8 cellular contexts compared by ENCODE assay signal in the genomic region with DNA sequence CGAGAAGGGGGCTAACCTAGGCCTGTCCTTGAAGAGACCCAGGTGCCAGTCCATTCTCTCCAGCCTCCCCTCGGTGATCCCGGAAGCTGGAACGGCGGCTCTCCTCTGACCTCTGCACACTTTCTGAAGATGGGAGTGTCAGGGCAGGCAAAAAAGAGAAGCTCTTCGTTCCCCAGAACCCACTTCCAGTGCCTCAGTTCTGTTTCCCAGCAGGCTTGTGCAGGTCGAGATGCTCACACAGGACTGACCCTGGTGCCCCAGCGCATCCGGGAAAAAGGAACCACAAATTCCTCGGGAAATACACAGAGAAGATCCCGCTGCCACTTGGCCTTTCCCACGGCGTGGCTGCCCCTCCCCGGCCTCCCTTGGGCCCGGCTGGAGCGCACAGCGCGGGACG. TPM values are rescaled to one million over a fixed set of nuclear protein-coding genes. Genes with fewer than 3 reads are reported as not detected.
DNase-seq lines count a peak whose midpoint lies in the region; ATAC-seq lines count a peak whose summit lies in the region.

No MANE protein-coding gene starts in this region.

- POLR2A ChIA-PET in activated CD4-positive, alpha-beta memory T cell treated with anti-CD3 and anti-CD28 coated beads for 36 hours (lab: Charles Lee), result interaction anchor here (1.4 to 2.0 kb wide), 2 partner anchors 13 to 16 kb away, joined by 6 to 7 read pairs; a partner anchor contains a TSS

- H3K36me3 Mint-ChIP-seq in activated CD4-positive, alpha-beta memory T cell treated with anti-CD3 and anti-CD28 coated beads for 36 hours, result peaks cover 5% of the 10 kb centered on the region

- peak overlapping the region; percentile 54 to 84 (median 73) for H3K4me3 ChIP-seq in skin epidermis

- H3K27ac Mint-ChIP-seq in activated CD4-positive, alpha-beta memory T cell treated with anti-CD3 and anti-CD28 coated beads for 36 hours, result no peak overlapping the region

- H3K27ac ChIP-seq in skin epidermis, result peak overlapping the region; percentile 61 to 87 (median 82)

- H3K4me1 Mint-ChIP-seq in activated CD4-positive, alpha-beta memory T cell treated with anti-CD3 and anti-CD28 coated beads for 36 hours (ENCODE audit: low read depth), result peaks cover 12% of the 10 kb centered on the region

- CTCF ChIA-PET in activated CD4-positive, alpha-beta memory T cell treated with anti-CD3 and anti-CD28 coated beads for 36 hours (lab: Charles Lee), result interaction anchor here (1.2 to 1.3 kb wide), 2 partner anchors 22 to 31 kb away, joined by 3 read pairs; no protein-coding TSS in a partner anchor

- peak; percentile 4 for ATAC-seq in left ventricle myocardium superior
- no peak for ATAC-seq in GM18858 (IDR thresholded peaks at IDR 0.05; ENCODE audit: unreplicated experiment)

- no peaks in the 10 kb centered on the region for H3K9me3 Mint-ChIP-seq in activated CD4-positive, alpha-beta memory T cell treated with anti-CD3 and anti-CD28 coated beads for 36 hours

- peak; percentile 5 for DNase-seq in NOMO-1 treated with DMSO at 0.1 percent for 48 hours (lab: John Stamatoyannopoulos, UW; ENCODE audit: unreplicated experiment)
- DNase-seq in NOMO-1 treated with dmso at 0.1 percent for 144 hours (lab: John Stamatoyannopoulos, UW; ENCODE audit: unreplicated experiment), result no peak
- no peak for DNase-seq in activated CD4-positive, alpha-beta memory T cell treated with anti-CD3 and anti-CD28 coated beads for 36 hours
- no peak for DNase-seq in left ventricle myocardium superior
- no peak for DNase-seq in NCI-H82 treated with DMSO at 0.1 percent for 48 hours (lab: John Stamatoyannopoulos, UW; ENCODE audit: unreplicated experiment)
- no peak for DNase-seq in posterior vena cava (ENCODE audit: low spot score)

- no peaks in the 10 kb centered on the region for H3K27me3 Mint-ChIP-seq in activated CD4-positive, alpha-beta memory T cell treated with anti-CD3 and anti-CD28 coated beads for 36 hours

- intact Hi-C loops in activated CD4-positive, alpha-beta memory T cell treated with anti-CD3 and anti-CD28 coated beads for 36 hours (cut with micrococcal nuclease), result no loop called here
- intact Hi-C loops in left ventricle myocardium superior (cut with micrococcal nuclease) (no loop called here), posterior vena cava (cut with DNase I) (no loop called here)

- peak overlapping the region; percentile 71 for H3K4me3 Mint-ChIP-seq in activated CD4-positive, alpha-beta memory T cell treated with anti-CD3 and anti-CD28 coated beads for 36 hours

RNA-seq across cellular contexts. Expression of a gene that starts 0.7 kb away (rescaled TPM):
- 10 to 100 TPM; 42.1 to 44.9 TPM for total RNA-seq in activated CD4-positive, alpha-beta memory T cell treated with anti-CD3 and anti-CD28 coated beads for 36 hours
- total RNA-seq in left ventricle myocardium superior, result 12.5 TPM
- 10 to 100 TPM; 33.6 to 58.7 TPM for total RNA-seq in posterior vena cava

RNA-seq across cellular contexts. Expression of a gene that starts 12.5 kb away (rescaled TPM):
- total RNA-seq in activated CD4-positive, alpha-beta memory T cell treated with anti-CD3 and anti-CD28 coated beads for 36 hours, result 100 to 1,000 TPM; 125 to 128 TPM
- total RNA-seq in left ventricle myocardium superior (59.8 TPM), posterior vena cava (10 to 100 TPM; 48.7 to 60.5 TPM)
